In genomic region chr2:54540194-54540593, GRCh38 we compare ENCODE assay signal across 24 cellular contexts.
"Had no signal": no experiment of that assay in that cellular context is flagged by ENCODE, and none has a peak within 500 bp of the region (broad histone marks: within the 10 kb centered on the region; RNA-seq: fewer than 3 reads in every experiment).

No MANE protein-coding gene starts in this region.

- FAIRE-seq: frontal cortex had no signal

- H3K9me3 ChIP-seq: adrenal gland, ascending aorta, esophagus muscularis mucosa, right lobe of liver, thoracic aorta had no signal

- ATAC-seq: activated CD4-positive, CD25-positive, alpha-beta regulatory T cell treated with anti-CD3 and anti-CD28 coated beads, Interleukin-2, amount 50 U/mL, for 24 hours; effector memory CD8-positive, alpha-beta T cell; left cardiac atrium; stimulated activated naive CD8-positive, alpha-beta T cell treated with anti-CD3 and anti-CD28 coated beads, Interleukin-15, Interleukin-2, amounts not matched to agents 100 U/mL and 50 U/mL, for 24 hours; T-cell had no signal

- H3K36me3 ChIP-seq: adrenal gland, right lobe of liver had no signal

- H3K27ac ChIP-seq: adrenal gland, ascending aorta, right lobe of liver, thoracic aorta had no signal

- DNase-seq: activated CD4-positive, alpha-beta T cell treated with anti-CD3 and anti-CD28 coated beads for 48 hours; activated CD4-positive, alpha-beta T cell treated with anti-CD3 and anti-CD28 coated beads, Interleukin-2, amount 50 U/mL, for 48 hours; activated CD8-positive, alpha-beta memory T cell treated with anti-CD3 and anti-CD28 coated beads for 24 hours; activated effector memory CD4-positive, alpha-beta T cell treated with anti-CD3 and anti-CD28 coated beads, Interleukin-2, amount 50 U/mL, for 16 hours; activated naive CD4-positive, alpha-beta T cell treated with anti-CD3 and anti-CD28 coated beads for 36 hours; activated naive CD8-positive, alpha-beta T cell treated with anti-CD3 and anti-CD28 coated beads for 36 hours; adrenal gland; effector memory CD8-positive, alpha-beta T cell; glutamatergic neuron; islet precursor cell; left cardiac atrium; mammary epithelial cell; posterior cingulate gyrus; right lobe of liver; stimulated activated CD4-positive, alpha-beta T cell treated with anti-CD3 and anti-CD28 coated beads, Interleukin-12 subunit alpha, Interleukin-12 subunit beta, amount 100 ng/mL, for 4 hours; stimulated activated CD4-positive, alpha-beta T cell treated with anti-CD3 and anti-CD28 coated beads, Interleukin-4, amount 100 ng/mL, for 1 hour; stimulated activated naive CD8-positive, alpha-beta T cell treated with anti-CD3 and anti-CD28 coated beads, Interleukin-15, Interleukin-2, amounts not matched to agents 100 U/mL and 50 U/mL, for 24 hours; T-cell had no signal

- H3K27me3 ChIP-seq: adrenal gland, ascending aorta, esophagus muscularis mucosa, right lobe of liver had no signal

- H3K4me1 ChIP-seq: adrenal gland had no signal

- H3K4me3 ChIP-seq: adrenal gland, ascending aorta, coronary artery, esophagus muscularis mucosa, right lobe of liver, thoracic aorta had no signal
